In genomic region chr9:69745716-69746538, GRCh38 we compare ENCODE assay signal across 11 cellular contexts. TPM values are rescaled to one million over a fixed set of nuclear protein-coding genes. Genes with fewer than 3 reads are reported as not detected.
DNase-seq lines count a peak whose midpoint lies in the region; ATAC-seq, FAIRE-seq and TF ChIP-seq lines count a peak whose summit lies in the region.
"Had no signal": no experiment of that assay in that cellular context is flagged by ENCODE, and none has a peak within 500 bp of the region (broad histone marks: within the 10 kb centered on the region; RNA-seq: fewer than 3 reads in every experiment).

No MANE protein-coding gene starts in this region.

- 64% methylated on average over 5 of the region's 5 CpGs for WGBS in liver

- TF ChIP-seq RAD21 in HCT116 (IDR thresholded peaks at IDR 0.05; ENCODE audit: low read depth), result peak; percentile 26; the same call in 1 of the 2 replicates
- TF ChIP-seq RAD21 in liver (IDR thresholded peaks at IDR 0.05), result peak; percentile 24

- no peak overlapping the region for H2AFZ ChIP-seq in HCT116 (ENCODE audit: low read depth, low read length, poor library complexity, severe bottlenecking)
- H2AFZ ChIP-seq in astrocyte (ENCODE audit: low read depth, low read length), result no peak overlapping the region

- H3K4me1 Mint-ChIP-seq in astrocyte (ENCODE audit: low read depth, unreplicated experiment), result peaks cover 50% of the 10 kb centered on the region
- H3K4me1 Mint-ChIP-seq in activated CD8-positive, alpha-beta T cell treated with anti-CD3 and anti-CD28 coated beads for 36 hours (ENCODE audit: low read depth), result peaks cover 36% of the 10 kb centered on the region

- CTCF ChIA-PET in HCT116 (lab: Charles Lee), result interaction anchor here (1.0 to 1.7 kb wide), 2 partner anchors 73 to 185 kb away, joined by 3 to 5 read pairs; no protein-coding TSS in a partner anchor
- CTCF ChIA-PET in activated CD8-positive, alpha-beta T cell treated with anti-CD3 and anti-CD28 coated beads for 36 hours (lab: Charles Lee), result interaction anchor here (1.2 kb wide), 1 partner anchor 11 kb away, joined by 3 read pairs; no protein-coding TSS in a partner anchor

- peaks cover 2% of the 10 kb centered on the region for H3K36me3 Mint-ChIP-seq in astrocyte (ENCODE audit: low read depth, unreplicated experiment)
- H3K36me3 Mint-ChIP-seq in activated CD8-positive, alpha-beta T cell treated with anti-CD3 and anti-CD28 coated beads for 36 hours (ENCODE audit: low read depth), result peaks cover 54% of the 10 kb centered on the region

- ATAC-seq in HCT116, result no peak
- ATAC-seq in activated CD8-positive, alpha-beta T cell treated with anti-CD3 and anti-CD28 coated beads for 36 hours, result no peak
- no peak for ATAC-seq in GM18498 (IDR thresholded peaks at IDR 0.05; ENCODE audit: unreplicated experiment)
- ATAC-seq in HG02870 (IDR thresholded peaks at IDR 0.05; ENCODE audit: unreplicated experiment), result no peak
- ATAC-seq: activated CD8-positive, alpha-beta T cell treated with anti-CD3 and anti-CD28 coated beads, Interleukin-2, amount 10 ng/mL, durations not matched to agents 7 days and 5 days had no signal

- H3K4me1 ChIP-seq in HCT116 (ENCODE audit: control insufficient read depth in 1 of 2, insufficient read depth in 2 of 2, low read length in 2 of 2) (no peaks in the 10 kb centered on the region; a peak in 1 of 4 replicates), astrocyte (ENCODE audit: insufficient read depth, low read length) (peaks cover 4% of the 10 kb centered on the region), liver (ENCODE audit: control insufficient read depth in 4 of 4, insufficient read depth in 4 of 4, low read length in 3 of 4) (peaks cover 12 to 47% (median 32%) of the 10 kb centered on the region in 4 donors)

- FAIRE-seq in astrocyte (lab: Jason Lieb, UNC), result peak; percentile 23

- H3K9me3 Mint-ChIP-seq in astrocyte (ENCODE audit: unreplicated experiment), result no peaks in the 10 kb centered on the region
- H3K9me3 Mint-ChIP-seq in activated CD8-positive, alpha-beta T cell treated with anti-CD3 and anti-CD28 coated beads for 36 hours, result no peaks in the 10 kb centered on the region

- H3K9me3 ChIP-seq in HCT116 (ENCODE audit: control insufficient read depth in 1 of 2, insufficient read depth in 1 of 2, low read depth in 1 of 2, low read length in 2 of 2), result no peaks in the 10 kb centered on the region
- H3K9me3 ChIP-seq in astrocyte (ENCODE audit: insufficient read depth, low read depth, low read length), result no peaks in the 10 kb centered on the region
- no peaks in the 10 kb centered on the region for H3K9me3 ChIP-seq in liver (ENCODE audit: control insufficient read depth in 4 of 4, low read length in 3 of 4)
- H3K9me3 ChIP-seq: psoas muscle had no signal

- no peaks in the 10 kb centered on the region for H4K20me1 ChIP-seq in HCT116 (ENCODE audit: insufficient read depth)
- peaks cover 42% of the 10 kb centered on the region for H4K20me1 ChIP-seq in astrocyte (ENCODE audit: insufficient read depth, low read length)

- no TSS peak for BruUV-seq in HCT116 (replicated peaks; lab: Mats Ljungman, UMichigan)

- H3K9ac ChIP-seq in HCT116 (ENCODE audit: low read length), result no peak overlapping the region
- no peak overlapping the region for H3K9ac ChIP-seq in astrocyte (ENCODE audit: low read length)
- H3K9ac ChIP-seq in liver (ENCODE audit: low read depth in 1 of 2, low read length in 2 of 2), result no peak overlapping the region

- H3K27ac Mint-ChIP-seq in astrocyte (ENCODE audit: unreplicated experiment), result peak overlapping the region; percentile 43
- H3K27ac Mint-ChIP-seq in activated CD8-positive, alpha-beta T cell treated with anti-CD3 and anti-CD28 coated beads for 36 hours, result no peak overlapping the region
- H3K27ac Mint-ChIP-seq: activated CD8-positive, alpha-beta T cell treated with anti-CD3 and anti-CD28 coated beads, Interleukin-2, amount 10 ng/mL, durations not matched to agents 7 days and 5 days had no signal

- DNase-seq in Ammon's horn (ENCODE audit: low spot score), result peak; percentile 3
- DNase-seq in HCT116 (ENCODE audit: low read depth, low spot score), result no peak
- no peak for DNase-seq in astrocyte (ENCODE audit: low read depth)
- DNase-seq in DMS153 (lab: John Stamatoyannopoulos, UW), result no peak
- DNase-seq in activated CD8-positive, alpha-beta T cell treated with anti-CD3 and anti-CD28 coated beads for 36 hours, result no peak
- DNase-seq: activated CD8-positive, alpha-beta T cell treated with anti-CD3 and anti-CD28 coated beads, Interleukin-2, amount 10 ng/mL, durations not matched to agents 7 days and 5 days; NCI-H69; psoas muscle had no signal

- no peak overlapping the region for H3K4me3 Mint-ChIP-seq in astrocyte (ENCODE audit: unreplicated experiment)
- H3K4me3 Mint-ChIP-seq in activated CD8-positive, alpha-beta T cell treated with anti-CD3 and anti-CD28 coated beads for 36 hours, result no peak overlapping the region
- H3K4me3 Mint-ChIP-seq: activated CD8-positive, alpha-beta T cell treated with anti-CD3 and anti-CD28 coated beads, Interleukin-2, amount 10 ng/mL, durations not matched to agents 7 days and 5 days had no signal

- no peaks in the 10 kb centered on the region for H3K9me2 ChIP-seq in HCT116 (ENCODE audit: insufficient read depth)

- H3K4me3 ChIP-seq in HCT116 (replicated peaks in 1 of 2; ENCODE audit: low read depth in 1 of 2, low read length in 2 of 2), result no peak overlapping the region
- H3K4me3 ChIP-seq in astrocyte (ENCODE audit: insufficient read depth, low read depth, low read length), result no peak overlapping the region
- no peak overlapping the region for H3K4me3 ChIP-seq in liver (ENCODE audit: low read depth in 1 of 3, low read length in 3 of 3)
- H3K4me3 ChIP-seq: psoas muscle had no signal

- POLR2A ChIA-PET in HCT116 (lab: Charles Lee), result no interaction called here
- POLR2A ChIA-PET in activated CD8-positive, alpha-beta T cell treated with anti-CD3 and anti-CD28 coated beads for 36 hours (lab: Charles Lee), result interaction anchor here (1.6 kb wide), 1 partner anchor 14 kb away, joined by 3 read pairs; no protein-coding TSS in a partner anchor

- peak in 1 of 3 experiments; percentile 23; a peak in 1 of 6 replicates for TF ChIP-seq CTCF in HCT116 (IDR thresholded peaks at IDR 0.05 in 2 of 3, conservative IDR thresholded peaks at IDR 0.05 in 1 of 3; ENCODE audit: borderline replicate concordance in 1 of 3, insufficient read depth in 1 of 3, low read depth in 2 of 3, low read length in 2 of 3)
- TF ChIP-seq CTCF in astrocyte (IDR thresholded peaks at IDR 0.05; ENCODE audit: insufficient read depth, low read depth, low read length), result peak; percentile 25
- TF ChIP-seq CTCF in liver (IDR thresholded peaks at IDR 0.05; ENCODE audit: low read depth, low read length, missing input control), result peak; percentile 6
- no peak for TF ChIP-seq CTCF in activated CD8-positive, alpha-beta T cell treated with anti-CD3 and anti-CD28 coated beads for 36 hours (IDR thresholded peaks at IDR 0.05)

- RAD21 ChIA-PET in HCT116 (lab: Charles Lee; ENCODE audit: low non-redundant PET in 1 of 2, low total read pairs in 2 of 2, uncharacterized antibody in 2 of 2, unreplicated experiment in 2 of 2), result interaction anchor here in 1 of 2 experiments (0.9 kb wide), 1 partner anchor 130 kb away, joined by 4 read pairs; no protein-coding TSS in a partner anchor

- H3K79me2 ChIP-seq in HCT116 (ENCODE audit: insufficient read depth, low read length), result peaks cover 44% of the 10 kb centered on the region
- H3K79me2 ChIP-seq in astrocyte (ENCODE audit: insufficient read depth, low read length), result peaks cover 80% of the 10 kb centered on the region

- H3K27me3 ChIP-seq in HCT116 (ENCODE audit: insufficient read depth, low read length) (no peaks in the 10 kb centered on the region), astrocyte (ENCODE audit: insufficient read depth, low read length) (no peaks in the 10 kb centered on the region), liver (ENCODE audit: control insufficient read depth in 4 of 4, insufficient read depth in 4 of 4, low read length in 3 of 4) (no peaks in the 10 kb centered on the region)

- TF ChIP-seq POLR2A in HCT116 (IDR thresholded peaks at IDR 0.05; ENCODE audit: borderline replicate concordance, extremely low read depth, insufficient read depth, insufficient read length), result no peak

- no peaks in the 10 kb centered on the region; a peak in 1 of 4 replicates for H3K36me3 ChIP-seq in HCT116 (ENCODE audit: control insufficient read depth in 1 of 2, insufficient read depth in 2 of 2, low read length in 2 of 2)
- H3K36me3 ChIP-seq in astrocyte (ENCODE audit: insufficient read depth, low read length), result peaks cover 7% of the 10 kb centered on the region
- peaks cover 0 to 5% (median 0%) of the 10 kb centered on the region in 4 donors for H3K36me3 ChIP-seq in liver (ENCODE audit: control insufficient read depth in 4 of 4, insufficient read depth in 3 of 4, low read depth in 1 of 4, low read length in 3 of 4)

- H3K4me2 ChIP-seq in HCT116 (ENCODE audit: low read length) (no peak overlapping the region), astrocyte (ENCODE audit: low read length) (no peak overlapping the region)

- H3K27ac ChIP-seq in HCT116 (ENCODE audit: low read depth, low read length), result no peak overlapping the region
- H3K27ac ChIP-seq in astrocyte (ENCODE audit: low read depth, low read length), result no peak overlapping the region
- peak overlapping the region in 1 of 2 donors; percentile 17 for H3K27ac ChIP-seq in liver (ENCODE audit: low read depth in 1 of 2, low read length in 2 of 2)
- H3K27ac ChIP-seq: psoas muscle had no signal

- intact Hi-C loops in HCT116 (cut with micrococcal nuclease), result no loop called here
- intact Hi-C loops in activated CD8-positive, alpha-beta T cell treated with anti-CD3 and anti-CD28 coated beads for 36 hours (cut with micrococcal nuclease), result loop anchor here (10.0 kb wide), 1 partner anchor 129 kb away; no protein-coding TSS in a partner anchor

- H3K27me3 Mint-ChIP-seq in astrocyte (ENCODE audit: low read depth, unreplicated experiment), result no peaks in the 10 kb centered on the region
- H3K27me3 Mint-ChIP-seq in activated CD8-positive, alpha-beta T cell treated with anti-CD3 and anti-CD28 coated beads for 36 hours, result no peaks in the 10 kb centered on the region

TF ChIP-seq in HCT116, 20 proteins besides CTCF, POLR2A, EP300 and RAD21 (continues in another document):
- no peak for TF ChIP-seq SRF (IDR thresholded peaks at IDR 0.05; ENCODE audit: low read depth)
- TF ChIP-seq ATF3 (IDR thresholded peaks at IDR 0.05), result no peak

RNA-seq across cellular contexts. Expression of gene PTAR1, which starts 13.9 kb away (rescaled TPM):
- total RNA-seq in HCT116 (2021; ENCODE audit: unreplicated experiment), result 32.2 TPM
- polyA plus RNA-seq in HCT116 (2012), result 8.4 and 9.9 TPM in 2 replicates
- total RNA-seq in astrocyte, result 73.9 and 76.8 TPM in 2 replicates
- 10 to 100 TPM; 50.3 to 67.9 TPM for total RNA-seq in liver
- 1 to 10 TPM; 5.4 to 7.1 TPM for polyA plus RNA-seq in liver
- total RNA-seq in activated CD8-positive, alpha-beta T cell treated with anti-CD3 and anti-CD28 coated beads for 36 hours, result 10 to 100 TPM; 38.2 to 42.7 TPM
